Comparison of ENCODE assay signal across 8 cellular contexts in the genomic region with DNA sequence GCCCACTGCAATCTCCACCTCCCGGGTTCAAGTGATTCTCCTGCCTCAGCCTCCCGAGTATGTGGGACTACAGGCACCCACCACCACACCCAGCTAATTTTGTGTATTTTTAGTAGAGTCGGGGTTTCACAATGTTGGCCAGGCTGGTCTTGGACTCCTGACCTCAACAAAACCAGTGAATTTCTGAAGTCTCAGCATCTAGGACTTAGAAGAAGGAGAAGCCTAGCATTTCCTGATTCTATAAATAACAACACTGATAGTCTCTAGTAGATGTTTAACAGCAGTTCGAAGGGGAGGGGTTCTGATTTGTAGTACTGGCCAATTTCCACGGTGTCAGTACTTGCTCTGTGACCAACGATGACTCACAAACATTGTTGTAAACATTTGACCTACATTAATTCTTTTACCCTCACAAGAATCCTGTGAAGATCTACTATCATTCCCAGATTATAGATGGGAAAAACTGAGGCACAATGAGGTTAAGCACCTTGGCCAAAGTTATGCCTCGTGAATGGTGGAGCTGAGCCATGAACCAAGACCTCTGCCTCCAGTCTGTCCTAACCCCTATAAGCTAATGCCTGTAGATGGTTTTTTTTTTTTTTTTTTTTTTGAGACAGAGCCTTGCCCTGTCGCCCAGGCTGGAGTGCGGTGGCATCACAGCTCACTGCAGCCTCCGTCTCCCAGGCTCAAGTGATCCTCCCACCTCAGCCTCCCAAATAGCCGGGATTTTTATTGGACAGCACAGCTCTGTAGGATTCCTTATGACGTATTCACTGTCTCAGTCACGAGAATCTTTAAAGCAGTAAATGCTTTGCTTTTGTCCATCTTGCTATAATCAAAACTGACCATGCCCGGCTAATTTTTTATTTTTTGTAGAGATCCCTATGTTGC. TPM values are rescaled to one million over a fixed set of nuclear protein-coding genes. Genes with fewer than 3 reads are reported as not detected.
DNase-seq lines count a peak whose midpoint lies in the region; ATAC-seq and TF ChIP-seq lines count a peak whose summit lies in the region.

No MANE protein-coding gene starts in this region.

- H3K4me1 ChIP-seq in KMS-11 (ENCODE audit: low read depth, poor library complexity, severe bottlenecking) = peaks cover 27% of the 10 kb centered on the region
- peaks cover 0 to 6% of the 10 kb centered on the region in 2 donors for H3K4me1 ChIP-seq in ascending aorta
- H3K4me1 ChIP-seq in aorta (ENCODE audit: control insufficient read depth in 1 of 2, insufficient read depth in 2 of 2, low read length in 2 of 2) = no peaks in the 10 kb centered on the region

- no peak overlapping the region for H2AFZ ChIP-seq in KMS-11 (ENCODE audit: low read depth)

- TF ChIP-seq CTCF in KMS-11 (conservative IDR thresholded peaks at IDR 0.05; ENCODE audit: low read depth, low read length) (no peak), ascending aorta (IDR thresholded peaks at IDR 0.05) (no peak)

- H3K4me2 ChIP-seq in KMS-11 = peak overlapping the region; percentile 59

- H3K4me3 ChIP-seq in KMS-11 (IDR thresholded peaks at IDR 0.05; ENCODE audit: insufficient read depth, low read depth, low read length) = no peak overlapping the region
- H3K4me3 ChIP-seq in ascending aorta = no peak overlapping the region
- H3K4me3 ChIP-seq in aorta (ENCODE audit: low read length in 2 of 2) = no peak overlapping the region

- H3K9me3 ChIP-seq in ascending aorta (no peaks in the 10 kb centered on the region), aorta (ENCODE audit: control insufficient read depth, low read length) (no peaks in the 10 kb centered on the region)

- 69 to 70% methylated on average over 14 of the region's 14 CpGs for WGBS in aorta, 2 donors

- ATAC-seq in aorta (ENCODE audit: low FRiP score) = peak; percentile 27
- ATAC-seq in GM21390 (IDR thresholded peaks at IDR 0.05; ENCODE audit: unreplicated experiment) = no peak
- no peak for ATAC-seq in GM18873 (IDR thresholded peaks at IDR 0.05; ENCODE audit: low FRiP score, unreplicated experiment)

- peak overlapping the region; percentile 57 for H3K27ac ChIP-seq in KMS-11
- H3K27ac ChIP-seq in ascending aorta = peak overlapping the region; percentile 62
- no peak overlapping the region for H3K27ac ChIP-seq in aorta (ENCODE audit: low read depth in 1 of 2, low read length in 2 of 2)

- no peak overlapping the region; the same call in 1 of the 2 replicates for H3K9ac ChIP-seq in KMS-11

- H3K27me3 ChIP-seq in KMS-11 (ENCODE audit: insufficient read depth, low read depth) (no peaks in the 10 kb centered on the region), ascending aorta (no peaks in the 10 kb centered on the region), aorta (ENCODE audit: control insufficient read depth in 1 of 2, insufficient read depth in 2 of 2, low read length in 1 of 2) (no peaks in the 10 kb centered on the region)

- H3K79me2 ChIP-seq in KMS-11 (ENCODE audit: insufficient read depth, low read depth) = peaks cover 20% of the 10 kb centered on the region; the same call in 1 of the 2 replicates

- intact Hi-C loops in ascending aorta (cut with DNase I) = no loop called here
- intact Hi-C loops in aorta (cut with DNase I) = no loop called here

- DNase-seq in AG08395 (ENCODE audit: low spot score) (peak; percentile 91), ascending aorta (ENCODE audit: low spot score in 2 of 2) (no peak), kidney tubule cell (ENCODE audit: low spot score) (peak; percentile 95), aorta (no peak), GDM1 (lab: John Stamatoyannopoulos, UW) (no peak)

- H3K36me3 ChIP-seq in KMS-11 (ENCODE audit: insufficient read depth) (no peaks in the 10 kb centered on the region), ascending aorta (peaks cover 3 to 11% of the 10 kb centered on the region in 2 donors), aorta (ENCODE audit: control insufficient read depth in 1 of 2, insufficient read depth in 2 of 2, low read length in 1 of 2) (no peaks in the 10 kb centered on the region)

- H4K20me1 ChIP-seq in KMS-11 (ENCODE audit: insufficient read depth) = no peaks in the 10 kb centered on the region

RNA-seq across cellular contexts. Expression of gene P2RX4, which starts 5.2 kb away (rescaled TPM):
- 4.3 TPM for total RNA-seq in ascending aorta
- total RNA-seq in aorta = 10 to 100 TPM; 22.3 to 32.0 TPM
- 10 to 100 TPM; 23.3 to 24.6 TPM for polyA plus RNA-seq in aorta

Comparison
In these comparisons a context has a peak if more than half of its experiments do, and no peak if none do; other contexts are left out.
1. DNase-seq: peak in AG08395 (single experiment) and kidney tubule cell (single experiment); none in ascending aorta (0 of 2), aorta (0 of 2) and GDM1 (single experiment).
2. H3K27ac ChIP-seq: peak in KMS-11 (single experiment) and ascending aorta (2 of 2); none in aorta (0 of 2).